8 cellular contexts compared by ENCODE assay signal in genomic region chr11:121416909-121417567, GRCh38. TPM values are rescaled to one million over a fixed set of nuclear protein-coding genes. Genes with fewer than 3 reads are reported as not detected.
DNase-seq lines count a peak whose midpoint lies in the region; ATAC-seq and TF ChIP-seq lines count a peak whose summit lies in the region.

No MANE protein-coding gene starts in this region.

- H3K4me3 ChIP-seq in fibroblast of mammary gland (ENCODE audit: control insufficient read depth, low read depth, low read length): no peak overlapping the region

- H3K9me3 Mint-ChIP-seq in CD4-positive, alpha-beta T cell: peaks cover 3% of the 10 kb centered on the region

- CTCF ChIA-PET in CD4-positive, alpha-beta T cell (lab: Charles Lee): interaction anchor here (1.4 kb wide), 1 partner anchor 10 kb away, joined by 6 read pairs; no protein-coding TSS in a partner anchor
- CTCF ChIA-PET in HEK293T (lab: Yijun Ruan, JAX): interaction anchor here (0.9 kb wide), 1 partner anchor 23 kb away, joined by 4 read pairs; no protein-coding TSS in a partner anchor

- peak; percentile 1 to 45 (median 34) for DNase-seq in CD4-positive, alpha-beta T cell
- DNase-seq in NAMALWA (ENCODE audit: low spot score) (peak; percentile 56), fibroblast of mammary gland (ENCODE audit: low read depth) (peak; percentile 97), posterior vena cava (ENCODE audit: low spot score) (peak; percentile 95), HEK293T (ENCODE audit: extremely low spot score) (no peak), NCI-H1417 (lab: John Stamatoyannopoulos, UW) (no peak)
- DNase-seq in activated CD8-positive, alpha-beta memory T cell treated with anti-CD3 and anti-CD28 coated beads, Interleukin-2, amount 50 U/mL, for 48 hours: peak; percentile 73

- peak overlapping the region; percentile 47 for H3K27ac ChIP-seq in CD4-positive, alpha-beta T cell (ENCODE audit: low read depth, low read length)

- peak overlapping the region; percentile 9 for H3K4me3 Mint-ChIP-seq in CD4-positive, alpha-beta T cell

- peak; percentile 25 for ATAC-seq in CD4-positive, alpha-beta T cell (ENCODE audit: poor library complexity)
- peak; percentile 68 for ATAC-seq in GM21825 (IDR thresholded peaks at IDR 0.05; ENCODE audit: unreplicated experiment)

- peaks cover 74% of the 10 kb centered on the region for H3K4me1 Mint-ChIP-seq in CD4-positive, alpha-beta T cell (ENCODE audit: low read depth)

- no peaks in the 10 kb centered on the region for H3K9me3 ChIP-seq in CD4-positive, alpha-beta T cell (ENCODE audit: control insufficient read depth, low read length)

- no peak for TF ChIP-seq CTCF in CD4-positive, alpha-beta T cell (IDR thresholded peaks at IDR 0.05)
- no peak for TF ChIP-seq CTCF in fibroblast of mammary gland (conservative IDR thresholded peaks at IDR 0.05; ENCODE audit: control insufficient read depth, insufficient read depth, low read depth, low read length)

- intact Hi-C loops in CD4-positive, alpha-beta T cell (cut with DNase I, micrococcal nuclease): loop anchor here in 1 of 2 experiments (2.0 kb wide), 1 partner anchor 38 kb away; no protein-coding TSS in a partner anchor
- intact Hi-C loops in posterior vena cava (cut with DNase I): no loop called here

- H3K27me3 ChIP-seq in CD4-positive, alpha-beta T cell (ENCODE audit: control insufficient read depth, insufficient read depth, low read length): no peaks in the 10 kb centered on the region

- POLR2A ChIA-PET in CD4-positive, alpha-beta T cell (lab: Charles Lee): interaction anchor here (0.6 to 7.2 kb wide), 10 partner anchors 8 to 125 kb away, joined by 3 to 128 read pairs (median 5); partner anchors contain the start of genes SC5D, SORL1 and SORL1-AS1
- POLR2A ChIA-PET in HEK293T (lab: Yijun Ruan, JAX): no interaction called here

- peak overlapping the region; percentile 96 for H3K27ac Mint-ChIP-seq in CD4-positive, alpha-beta T cell

- H3K27me3 Mint-ChIP-seq in CD4-positive, alpha-beta T cell: no peaks in the 10 kb centered on the region

- H3K36me3 Mint-ChIP-seq in CD4-positive, alpha-beta T cell (ENCODE audit: low read depth): no peaks in the 10 kb centered on the region

TF ChIP-seq in HEK293T, 16 proteins besides CTCF, POLR2A, EP300 and RAD21:
- TF ChIP-seq FOXM1 (IDR thresholded peaks at IDR 0.05; ENCODE audit: borderline replicate concordance): no peak

RNA-seq across cellular contexts. Expression of gene SORL1, which starts 35.1 kb away (rescaled TPM):
- 100 to 1,000 TPM; 235 to 241 TPM for total RNA-seq in CD4-positive, alpha-beta T cell
- total RNA-seq in posterior vena cava: 10 to 100 TPM in 1 of 2 donors, 1 to 10 TPM in 1; 9.4 to 15.7 TPM

Comparison
In these comparisons a context has a peak if more than half of its experiments do, and no peak if none do; other contexts are left out.
1. DNase-seq: peak in CD4-positive, alpha-beta T cell (10 of 10), NAMALWA (single experiment), activated CD8-positive, alpha-beta memory T cell treated with anti-CD3 and anti-CD28 coated beads, Interleukin-2, amount 50 U/mL, for 48 hours (single experiment), fibroblast of mammary gland (single experiment) and posterior vena cava (single experiment); none in HEK293T (single experiment) and NCI-H1417 (0 of 3).
2. RNA of gene SORL1, which starts 35.1 kb away (total RNA-seq): 235 to 241 TPM in CD4-positive, alpha-beta T cell; 9.4 to 15.7 TPM in posterior vena cava; every median in the first group is over 10 times any median in the second.